In genomic region chr10:84360634-84361365, GRCh38 we compare ENCODE assay signal across 9 cellular contexts. TPM values are rescaled to one million over a fixed set of nuclear protein-coding genes. Genes with fewer than 3 reads are reported as not detected.
DNase-seq lines count a peak whose midpoint lies in the region; ATAC-seq and TF ChIP-seq lines count a peak whose summit lies in the region.
"Had no signal": no experiment of that assay in that cellular context is flagged by ENCODE, and none has a peak within 500 bp of the region (broad histone marks: within the 10 kb centered on the region; RNA-seq: fewer than 3 reads in every experiment).

No MANE protein-coding gene starts in this region.

- no peak overlapping the region for H3K9ac ChIP-seq in PC-3 (ENCODE audit: low read length)

- no peaks in the 10 kb centered on the region for H3K79me2 ChIP-seq in PC-3 (ENCODE audit: low read length)

- BruUV-seq in PC-3 (replicated peaks; lab: Mats Ljungman, UMichigan), result no TSS peak

- no peak for ATAC-seq in HG03378 (IDR thresholded peaks at IDR 0.05; ENCODE audit: unreplicated experiment)
- no peak for ATAC-seq in HG02870 (IDR thresholded peaks at IDR 0.05; ENCODE audit: unreplicated experiment)
- no peak for ATAC-seq in PC-3

- no peaks in the 10 kb centered on the region for H4K20me1 ChIP-seq in PC-3 (ENCODE audit: low read length)

- H3K27me3 ChIP-seq in cardiac muscle cell, result no peaks in the 10 kb centered on the region
- no peaks in the 10 kb centered on the region for H3K27me3 ChIP-seq in PC-3 (ENCODE audit: low read length)

- POLR2A ChIA-PET in PC-3 (lab: Charles Lee; ENCODE audit: unreplicated experiment), result no interaction called here

- H3K4me3 ChIP-seq in WI38 (ENCODE audit: low read depth, low read length), result peak overlapping the region; percentile 59
- no peak overlapping the region for H3K4me3 ChIP-seq in cardiac muscle cell
- H3K4me3 ChIP-seq in PC-3 (ENCODE audit: low read length), result no peak overlapping the region

- H2AFZ ChIP-seq in PC-3 (ENCODE audit: low read length), result no peak overlapping the region

- H3K4me2 ChIP-seq in PC-3 (ENCODE audit: low read length), result no peak overlapping the region

- CTCF ChIA-PET in PC-3 (lab: Charles Lee), result no interaction called here

- intact Hi-C loops in PC-3 (cut with micrococcal nuclease), result no loop called here

- H3K9me2 ChIP-seq in PC-3 (replicated peaks; ENCODE audit: low read length), result no peaks in the 10 kb centered on the region

- H3K4me1 ChIP-seq in cardiac muscle cell (ENCODE audit: low read depth) (peaks cover 15% of the 10 kb centered on the region), PC-3 (ENCODE audit: insufficient read depth, low read length) (peaks cover 7% of the 10 kb centered on the region; the same call in 1 of the 2 replicates)

- H3F3A ChIP-seq in PC-3 (ENCODE audit: low read length, unreplicated experiment), result no peaks in the 10 kb centered on the region

- DNase-seq in Daoy (ENCODE audit: low read depth) (peak; percentile 9), cardiac muscle cell (ENCODE audit: low read depth in 1 of 2, low spot score in 1 of 2) (peak; percentile 34 to 54), renal cortical epithelial cell (ENCODE audit: low read depth) (peak; percentile 43), PC-3 (no peak), D341Med (ENCODE audit: low spot score) (no peak)
- DNase-seq: MM.1S had no signal

- H3K36me3 ChIP-seq in cardiac muscle cell (no peaks in the 10 kb centered on the region), PC-3 (ENCODE audit: low read depth, low read length) (no peaks in the 10 kb centered on the region)

- TF ChIP-seq CTCF in WI38 (IDR thresholded peaks at IDR 0.05; ENCODE audit: low read depth, low read length) (no peak), cardiac muscle cell (IDR thresholded peaks at IDR 0.05; ENCODE audit: low read depth, low read length) (no peak), PC-3 (conservative IDR thresholded peaks at IDR 0.05; ENCODE audit: low read depth, low read length) (no peak)

- H3K9me3 ChIP-seq in cardiac muscle cell (ENCODE audit: low read depth) (no peaks in the 10 kb centered on the region), PC-3 (ENCODE audit: low read length) (no peaks in the 10 kb centered on the region)

- H3K27ac ChIP-seq in cardiac muscle cell (peak overlapping the region; percentile 47), PC-3 (ENCODE audit: low read length) (no peak overlapping the region)

RNA-seq across cellular contexts. Expression of gene CCSER2, which starts 32.4 kb away (rescaled TPM):
- 10.4 and 11.5 TPM in 2 replicates for total RNA-seq in Daoy (2014; rRNA removed; shearing (Covaris generic))
- total RNA-seq in cardiac muscle cell (17.7 and 22.5 TPM in 2 replicates), renal cortical epithelial cell (31.8 and 45.5 TPM in 2 replicates), PC-3 (2014; rRNA removed) (10.2 and 14.1 TPM in 2 replicates)
- 32.9 and 34.7 TPM in 2 replicates for polyA plus RNA-seq in cardiac muscle cell

Comparison
In these comparisons a context has a peak if more than half of its experiments do, and no peak if none do; other contexts are left out.
1. DNase-seq: peak in Daoy (single experiment), cardiac muscle cell (2 of 2) and renal cortical epithelial cell (single experiment); none in PC-3 (single experiment) and D341Med (single experiment).